Comparison of ENCODE assay signal across 1 cellular context in genomic region chr19:1401889-1402217, GRCh38.
TF ChIP-seq lines count a peak whose summit lies in the region.

No MANE protein-coding gene starts in this region.

TF ChIP-seq in GM23338, 12 proteins besides CTCF, POLR2A, EP300 and RAD21 (continued from another document):
- TF ChIP-seq, protein P1, sequence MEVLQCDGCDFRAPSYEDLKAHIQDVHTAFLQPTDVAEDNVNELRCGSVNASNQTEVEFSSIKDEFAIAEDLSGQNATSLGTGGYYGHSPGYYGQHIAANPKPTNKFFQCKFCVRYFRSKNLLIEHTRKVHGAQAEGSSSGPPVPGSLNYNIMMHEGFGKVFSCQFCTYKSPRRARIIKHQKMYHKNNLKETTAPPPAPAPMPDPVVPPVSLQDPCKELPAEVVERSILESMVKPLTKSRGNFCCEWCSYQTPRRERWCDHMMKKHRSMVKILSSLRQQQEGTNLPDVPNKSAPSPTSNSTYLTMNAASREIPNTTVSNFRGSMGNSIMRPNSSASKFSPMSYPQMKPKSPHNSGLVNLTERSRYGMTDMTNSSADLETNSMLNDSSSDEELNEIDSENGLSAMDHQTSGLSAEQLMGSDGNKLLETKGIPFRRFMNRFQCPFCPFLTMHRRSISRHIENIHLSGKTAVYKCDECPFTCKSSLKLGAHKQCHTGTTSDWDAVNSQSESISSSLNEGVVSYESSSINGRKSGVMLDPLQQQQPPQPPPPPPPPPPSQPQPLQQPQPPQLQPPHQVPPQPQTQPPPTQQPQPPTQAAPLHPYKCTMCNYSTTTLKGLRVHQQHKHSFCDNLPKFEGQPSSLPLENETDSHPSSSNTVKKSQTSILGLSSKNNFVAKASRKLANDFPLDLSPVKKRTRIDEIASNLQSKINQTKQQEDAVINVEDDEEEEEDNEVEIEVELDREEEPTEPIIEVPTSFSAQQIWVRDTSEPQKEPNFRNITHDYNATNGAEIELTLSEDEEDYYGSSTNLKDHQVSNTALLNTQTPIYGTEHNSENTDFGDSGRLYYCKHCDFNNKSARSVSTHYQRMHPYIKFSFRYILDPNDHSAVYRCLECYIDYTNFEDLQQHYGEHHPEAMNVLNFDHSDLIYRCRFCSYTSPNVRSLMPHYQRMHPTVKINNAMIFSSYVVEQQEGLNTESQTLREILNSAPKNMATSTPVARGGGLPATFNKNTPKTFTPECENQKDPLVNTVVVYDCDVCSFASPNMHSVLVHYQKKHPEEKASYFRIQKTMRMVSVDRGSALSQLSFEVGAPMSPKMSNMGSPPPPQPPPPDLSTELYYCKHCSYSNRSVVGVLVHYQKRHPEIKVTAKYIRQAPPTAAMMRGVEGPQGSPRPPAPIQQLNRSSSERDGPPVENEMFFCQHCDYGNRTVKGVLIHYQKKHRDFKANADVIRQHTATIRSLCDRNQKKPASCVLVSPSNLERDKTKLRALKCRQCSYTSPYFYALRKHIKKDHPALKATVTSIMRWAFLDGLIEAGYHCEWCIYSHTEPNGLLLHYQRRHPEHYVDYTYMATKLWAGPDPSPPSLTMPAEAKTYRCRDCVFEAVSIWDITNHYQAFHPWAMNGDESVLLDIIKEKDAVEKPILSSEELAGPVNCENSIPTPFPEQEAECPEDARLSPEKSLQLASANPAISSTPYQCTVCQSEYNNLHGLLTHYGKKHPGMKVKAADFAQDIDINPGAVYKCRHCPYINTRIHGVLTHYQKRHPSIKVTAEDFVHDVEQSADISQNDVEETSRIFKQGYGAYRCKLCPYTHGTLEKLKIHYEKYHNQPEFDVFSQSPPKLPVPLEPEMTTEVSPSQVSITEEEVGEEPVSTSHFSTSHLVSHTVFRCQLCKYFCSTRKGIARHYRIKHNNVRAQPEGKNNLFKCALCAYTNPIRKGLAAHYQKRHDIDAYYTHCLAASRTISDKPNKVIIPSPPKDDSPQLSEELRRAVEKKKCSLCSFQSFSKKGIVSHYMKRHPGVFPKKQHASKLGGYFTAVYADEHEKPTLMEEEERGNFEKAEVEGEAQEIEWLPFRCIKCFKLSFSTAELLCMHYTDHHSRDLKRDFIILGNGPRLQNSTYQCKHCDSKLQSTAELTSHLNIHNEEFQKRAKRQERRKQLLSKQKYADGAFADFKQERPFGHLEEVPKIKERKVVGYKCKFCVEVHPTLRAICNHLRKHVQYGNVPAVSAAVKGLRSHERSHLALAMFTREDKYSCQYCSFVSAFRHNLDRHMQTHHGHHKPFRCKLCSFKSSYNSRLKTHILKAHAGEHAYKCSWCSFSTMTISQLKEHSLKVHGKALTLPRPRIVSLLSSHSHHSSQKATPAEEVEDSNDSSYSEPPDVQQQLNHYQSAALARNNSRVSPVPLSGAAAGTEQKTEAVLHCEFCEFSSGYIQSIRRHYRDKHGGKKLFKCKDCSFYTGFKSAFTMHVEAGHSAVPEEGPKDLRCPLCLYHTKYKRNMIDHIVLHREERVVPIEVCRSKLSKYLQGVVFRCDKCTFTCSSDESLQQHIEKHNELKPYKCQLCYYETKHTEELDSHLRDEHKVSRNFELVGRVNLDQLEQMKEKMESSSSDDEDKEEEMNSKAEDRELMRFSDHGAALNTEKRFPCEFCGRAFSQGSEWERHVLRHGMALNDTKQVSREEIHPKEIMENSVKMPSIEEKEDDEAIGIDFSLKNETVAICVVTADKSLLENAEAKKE (CRISPR knock-in tag; IDR thresholded peaks at IDR 0.05), result no peak
- TF ChIP-seq EZH2phosphoT487 (IDR thresholded peaks at IDR 0.05; ENCODE audit: unreplicated experiment), result no peak
- no peak for TF ChIP-seq JUNB (IDR thresholded peaks at IDR 0.05; ENCODE audit: unreplicated experiment)
- no peak for TF ChIP-seq CREB1 (CRISPR knock-in tag; IDR thresholded peaks at IDR 0.05; ENCODE audit: low read depth)
- TF ChIP-seq POLR2AphosphoS5 (IDR thresholded peaks at IDR 0.05; ENCODE audit: low read depth), result no peak
- no peak for TF ChIP-seq ZNF114 (CRISPR knock-in tag; IDR thresholded peaks at IDR 0.05)
